ENCODE assay signal across 19 cellular contexts in the genomic region with DNA sequence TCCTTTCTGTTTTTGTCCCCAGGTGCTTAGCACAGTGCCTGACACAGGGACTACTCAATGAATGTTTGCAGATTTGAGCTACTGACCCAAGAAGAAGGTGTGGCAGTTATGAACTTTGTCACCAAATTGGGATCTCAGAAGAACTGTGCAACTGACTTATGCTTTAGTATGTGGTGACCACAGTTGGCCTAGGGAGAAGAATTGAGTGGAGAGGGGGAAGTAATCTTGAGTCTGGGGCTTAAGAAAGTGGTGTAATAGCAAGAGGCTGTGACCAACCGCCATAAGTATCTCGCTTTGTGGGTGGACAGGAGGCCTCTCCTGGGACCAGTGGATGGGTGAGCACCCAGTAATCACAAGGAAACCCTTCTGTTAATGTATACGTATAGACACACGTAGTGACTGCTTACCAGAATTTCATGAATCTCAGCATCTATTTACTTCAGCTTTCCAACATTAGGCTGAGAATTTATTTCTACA. TPM values are rescaled to one million over a fixed set of nuclear protein-coding genes. Genes with fewer than 3 reads are reported as not detected.
DNase-seq lines count a peak whose midpoint lies in the region; ATAC-seq and TF ChIP-seq lines count a peak whose summit lies in the region.
"Had no signal": no experiment of that assay in that cellular context is flagged by ENCODE, and none has a peak within 500 bp of the region (broad histone marks: within the 10 kb centered on the region; RNA-seq: fewer than 3 reads in every experiment).

No MANE protein-coding gene starts in this region.

- intact Hi-C loops in activated CD4-positive, alpha-beta T cell treated with anti-CD3 and anti-CD28 coated beads for 36 hours (cut with DNase I, micrococcal nuclease), result no loop called here

- no peak overlapping the region for H3K4ac ChIP-seq in mesenchymal stem cell (ENCODE audit: low read depth in 1 of 2, low read length in 2 of 2)

- no peak for ATAC-seq in activated CD4-positive, alpha-beta T cell treated with anti-CD3 and anti-CD28 coated beads for 36 hours
- ATAC-seq: A549, left ventricle myocardium superior had no signal

- no peak overlapping the region for H3K4me3 Mint-ChIP-seq in activated CD4-positive, alpha-beta T cell treated with anti-CD3 and anti-CD28 coated beads for 36 hours
- no peak overlapping the region for H3K4me3 Mint-ChIP-seq in activated naive CD8-positive, alpha-beta T cell treated with anti-CD3 and anti-CD28 coated beads for 36 hours
- no peak overlapping the region for H3K4me3 Mint-ChIP-seq in osteocyte (ENCODE audit: unreplicated experiment)
- H3K4me3 Mint-ChIP-seq: neural progenitor cell had no signal

- H3K9ac ChIP-seq in mesenchymal stem cell (ENCODE audit: low read length), result no peak overlapping the region
- H3K9ac ChIP-seq: GM23248, neural progenitor cell had no signal

- H3K4me2 ChIP-seq in mesenchymal stem cell (ENCODE audit: low read length, poor library complexity, severe bottlenecking), result no peak overlapping the region
- H3K4me2 ChIP-seq: neural progenitor cell had no signal

- no peak overlapping the region for H2BK12ac ChIP-seq in mesenchymal stem cell (ENCODE audit: low read length in 2 of 2)

- TF ChIP-seq POLR2A in NB4 (IDR thresholded peaks at IDR 0.05; ENCODE audit: extremely low read depth, insufficient read length), result no peak

- no peak overlapping the region for H4K8ac ChIP-seq in mesenchymal stem cell (ENCODE audit: low read length)

- H3K36me3 Mint-ChIP-seq in activated CD4-positive, alpha-beta T cell treated with anti-CD3 and anti-CD28 coated beads for 36 hours (ENCODE audit: low read depth), result peaks cover 14% of the 10 kb centered on the region
- H3K36me3 Mint-ChIP-seq in activated naive CD8-positive, alpha-beta T cell treated with anti-CD3 and anti-CD28 coated beads for 36 hours, result peaks cover 35% of the 10 kb centered on the region
- no peaks in the 10 kb centered on the region for H3K36me3 Mint-ChIP-seq in osteocyte (ENCODE audit: unreplicated experiment)
- H3K36me3 Mint-ChIP-seq: neural progenitor cell had no signal

- H3K14ac ChIP-seq in mesenchymal stem cell (ENCODE audit: low read length in 2 of 2), result no peak overlapping the region

- H3K23ac ChIP-seq in mesenchymal stem cell (ENCODE audit: low read length in 2 of 2), result no peak overlapping the region

- in situ Hi-C loops in GM13976 (cut with MboI; ENCODE audit: low sequenced_read_pairs, unreplicated experiment), result no loop called here

- no peaks in the 10 kb centered on the region for H3K79me1 ChIP-seq in mesenchymal stem cell (replicated peaks; ENCODE audit: low read length, poor library complexity, severe bottlenecking)

- TF ChIP-seq CTCF in NB4 (IDR thresholded peaks at IDR 0.05; ENCODE audit: low read depth, low read length) (no peak), osteocyte (IDR thresholded peaks at IDR 0.05) (no peak), GM13976 (IDR thresholded peaks at IDR 0.05; ENCODE audit: borderline replicate concordance, control extremely low read depth, extremely low read depth, insufficient read depth, missing control alignments) (no peak)

- no peaks in the 10 kb centered on the region for H3K27me3 Mint-ChIP-seq in activated CD4-positive, alpha-beta T cell treated with anti-CD3 and anti-CD28 coated beads for 36 hours
- no peaks in the 10 kb centered on the region for H3K27me3 Mint-ChIP-seq in activated naive CD8-positive, alpha-beta T cell treated with anti-CD3 and anti-CD28 coated beads for 36 hours
- H3K27me3 Mint-ChIP-seq in osteocyte (ENCODE audit: unreplicated experiment), result peaks cover 4% of the 10 kb centered on the region

- H3K27me3 ChIP-seq in mesenchymal stem cell (ENCODE audit: control insufficient read depth in 1 of 2, insufficient read depth in 1 of 2, low read length in 2 of 2), result peaks cover 0 to 56% of the 10 kb centered on the region in 2 experiments
- H3K27me3 ChIP-seq: neural progenitor cell had no signal

- no peak for DNase-seq in activated CD4-positive, alpha-beta T cell treated with anti-CD3 and anti-CD28 coated beads for 36 hours
- DNase-seq in activated CD4-positive, alpha-beta T cell treated with anti-CD3 and anti-CD28 coated beads, Interleukin-2, amount 50 U/mL, for 1 hour, result no peak
- DNase-seq in NB4 (ENCODE audit: low read depth) (peak; percentile 98), osteocyte (ENCODE audit: extremely low spot score, unreplicated experiment) (peak; percentile 2), mesenchymal stem cell (no peak), GM13976 (ENCODE audit: low spot score) (no peak), NCI-H510A treated with DMSO at 0.1 percent for 48 hours (lab: John Stamatoyannopoulos, UW) (no peak)
- DNase-seq in activated naive CD8-positive, alpha-beta T cell treated with anti-CD3 and anti-CD28 coated beads for 36 hours, result no peak
- DNase-seq: activated CD4-positive, alpha-beta T cell treated with anti-CD3 and anti-CD28 coated beads for 1 hour; GM23248; left ventricle myocardium superior; MM.1S; NCI-H2171; NK-92 treated with Interleukin-12 subunit alpha and Interleukin-12 subunit beta, amount 100 ng/mL, for 24 hours; stimulated activated CD4-positive, alpha-beta T cell treated with anti-CD3 and anti-CD28 coated beads, Interleukin-4, amount 100 ng/mL, for 1 hour had no signal

- no peak overlapping the region for H3K18ac ChIP-seq in mesenchymal stem cell (ENCODE audit: low read depth in 1 of 2, low read length in 2 of 2)

- 81% methylated on average over 4 of the region's 4 CpGs for WGBS in mesenchymal stem cell

- POLR2A ChIA-PET in activated CD4-positive, alpha-beta T cell treated with anti-CD3 and anti-CD28 coated beads for 36 hours (lab: Charles Lee), result no interaction called here

- no peak overlapping the region for H2AK5ac ChIP-seq in mesenchymal stem cell (ENCODE audit: low read length, severe bottlenecking)

- H3K27ac ChIP-seq in mesenchymal stem cell (ENCODE audit: low read length, poor library complexity, severe bottlenecking), result no peak overlapping the region
- H3K27ac ChIP-seq: A549, GM23248, neural progenitor cell had no signal

- H3K27ac Mint-ChIP-seq in activated CD4-positive, alpha-beta T cell treated with anti-CD3 and anti-CD28 coated beads for 36 hours, result peak overlapping the region; percentile 44
- H3K27ac Mint-ChIP-seq in activated naive CD8-positive, alpha-beta T cell treated with anti-CD3 and anti-CD28 coated beads for 36 hours, result peak overlapping the region; percentile 50
- no peak overlapping the region for H3K27ac Mint-ChIP-seq in osteocyte (ENCODE audit: unreplicated experiment)
- H3K27ac Mint-ChIP-seq: neural progenitor cell had no signal

- no peaks in the 10 kb centered on the region for H3K9me3 ChIP-seq in mesenchymal stem cell (ENCODE audit: control insufficient read depth, low read length)
- H3K9me3 ChIP-seq: A549 had no signal

- peaks cover 90% of the 10 kb centered on the region for H3K4me1 Mint-ChIP-seq in activated CD4-positive, alpha-beta T cell treated with anti-CD3 and anti-CD28 coated beads for 36 hours
- H3K4me1 Mint-ChIP-seq in activated naive CD8-positive, alpha-beta T cell treated with anti-CD3 and anti-CD28 coated beads for 36 hours, result peaks cover 89% of the 10 kb centered on the region
- peaks cover 2% of the 10 kb centered on the region for H3K4me1 Mint-ChIP-seq in osteocyte (ENCODE audit: unreplicated experiment)

- no peak overlapping the region for H2BK120ac ChIP-seq in mesenchymal stem cell (ENCODE audit: low read depth, low read length)

- no peak overlapping the region for H2BK5ac ChIP-seq in mesenchymal stem cell (ENCODE audit: low read depth, low read length, poor library complexity, severe bottlenecking)

- H2AFZ ChIP-seq in mesenchymal stem cell (ENCODE audit: low read depth, low read length), result no peak overlapping the region
- H2AFZ ChIP-seq: GM23248, neural progenitor cell had no signal

- no peak overlapping the region for H3K4me3 ChIP-seq in NB4 (ENCODE audit: low read depth, low read length)
- no peak overlapping the region for H3K4me3 ChIP-seq in mesenchymal stem cell (ENCODE audit: insufficient read depth in 1 of 2, low read depth in 1 of 2, low read length in 2 of 2)
- H3K4me3 ChIP-seq: A549, GM23248, neural progenitor cell had no signal

- no peaks in the 10 kb centered on the region for H3K36me3 ChIP-seq in mesenchymal stem cell (ENCODE audit: control insufficient read depth in 1 of 2, insufficient read depth in 2 of 2, low read depth in 1 of 2, low read length in 2 of 2)
- H3K36me3 ChIP-seq: neural progenitor cell had no signal

- H4K91ac ChIP-seq in mesenchymal stem cell (ENCODE audit: low read length), result no peak overlapping the region

- H2BK15ac ChIP-seq in mesenchymal stem cell (ENCODE audit: low read depth, poor library complexity, severe bottlenecking), result no peak overlapping the region

- no peaks in the 10 kb centered on the region for H3K9me3 Mint-ChIP-seq in activated CD4-positive, alpha-beta T cell treated with anti-CD3 and anti-CD28 coated beads for 36 hours (ENCODE audit: low read depth)
- peaks cover 5% of the 10 kb centered on the region for H3K9me3 Mint-ChIP-seq in activated naive CD8-positive, alpha-beta T cell treated with anti-CD3 and anti-CD28 coated beads for 36 hours
- H3K9me3 Mint-ChIP-seq in osteocyte (ENCODE audit: unreplicated experiment), result no peaks in the 10 kb centered on the region
- H3K9me3 Mint-ChIP-seq: neural progenitor cell had no signal

- CTCF ChIA-PET in activated CD4-positive, alpha-beta T cell treated with anti-CD3 and anti-CD28 coated beads for 36 hours (lab: Charles Lee), result interaction anchor here (1.4 to 2.1 kb wide), 3 partner anchors 21 to 80 kb away, joined by 7 to 8 read pairs (median 7); no protein-coding TSS in a partner anchor

- H3K4me1 ChIP-seq in mesenchymal stem cell (ENCODE audit: control insufficient read depth, insufficient read depth, low read depth, low read length), result peaks cover 10% of the 10 kb centered on the region
- H3K4me1 ChIP-seq: neural progenitor cell had no signal

RNA-seq across cellular contexts. Expression of a gene that starts 12.7 kb away (rescaled TPM):
- total RNA-seq in activated CD4-positive, alpha-beta T cell treated with anti-CD3 and anti-CD28 coated beads for 36 hours, result 10 to 100 TPM; 57.1 to 79.4 TPM
- 10 to 100 TPM; 39.6 to 41.2 TPM for total RNA-seq in activated naive CD8-positive, alpha-beta T cell treated with anti-CD3 and anti-CD28 coated beads for 36 hours
- not detected in 2 replicates for total RNA-seq in osteocyte
- 0.07 TPM for polyA plus RNA-seq in mesenchymal stem cell (2013, experiment 1 of 2)
- 0.08 TPM for polyA plus RNA-seq in mesenchymal stem cell (2013, experiment 2 of 2)
- total RNA-seq: GM23248, HT1080, SK-MEL-5 had no signal
- polyA plus RNA-seq: GM23248 had no signal

RNA-seq across cellular contexts. Expression of a gene that starts 44.3 kb away (rescaled TPM):
- 1 to 10 TPM; 1.7 TPM for total RNA-seq in activated CD4-positive, alpha-beta T cell treated with anti-CD3 and anti-CD28 coated beads for 36 hours
- 1 to 10 TPM; 1.9 to 3.4 TPM for total RNA-seq in activated naive CD8-positive, alpha-beta T cell treated with anti-CD3 and anti-CD28 coated beads for 36 hours
- total RNA-seq in osteocyte, result not detected in 2 replicates
- not detected for polyA plus RNA-seq in mesenchymal stem cell (2013, experiment 1 of 2)
- not detected for polyA plus RNA-seq in mesenchymal stem cell (2013, experiment 2 of 2)
- total RNA-seq: GM23248, HT1080 had no signal
- polyA plus RNA-seq: A549, GM23248 had no signal

Comparison
In these comparisons a context has a peak if more than half of its experiments do, and no peak if none do; other contexts are left out.
1. DNase-seq: peak in NB4 (single experiment) and osteocyte (single experiment); none in activated CD4-positive, alpha-beta T cell treated with anti-CD3 and anti-CD28 coated beads for 36 hours (single experiment), activated CD4-positive, alpha-beta T cell treated with anti-CD3 and anti-CD28 coated beads, Interleukin-2, amount 50 U/mL, for 1 hour (single experiment), activated naive CD8-positive, alpha-beta T cell treated with anti-CD3 and anti-CD28 coated beads for 36 hours (single experiment), mesenchymal stem cell (single experiment), GM13976 (single experiment) and NCI-H510A treated with DMSO at 0.1 percent for 48 hours (single experiment).
2. RNA of a gene that starts 12.7 kb away (total RNA-seq): 57.1 to 79.4 TPM in activated CD4-positive, alpha-beta T cell treated with anti-CD3 and anti-CD28 coated beads for 36 hours and 39.6 to 41.2 TPM in activated naive CD8-positive, alpha-beta T cell treated with anti-CD3 and anti-CD28 coated beads for 36 hours; not detected in osteocyte; every median in the first group is over 10 times any median in the second.